Comparison of ENCODE assay signal across 12 cellular contexts in genomic region chr3:114332342-114333179, GRCh38. TPM values are rescaled to one million over a fixed set of nuclear protein-coding genes. Genes with fewer than 3 reads are reported as not detected.
A peak's percentile ranks its signal among the peaks of the same experiment; 100 is the strongest.
DNase-seq lines count a peak whose midpoint lies in the region; ATAC-seq and TF ChIP-seq lines count a peak whose summit lies in the region.
"Had no signal": no experiment of that assay in that cellular context is flagged by ENCODE, and none has a peak within 500 bp of the region (broad histone marks: within the 10 kb centered on the region; RNA-seq: fewer than 3 reads in every experiment).

No MANE protein-coding gene starts in this region.

- no peak overlapping the region for H3K4me3 Mint-ChIP-seq in activated naive CD4-positive, alpha-beta T cell treated with anti-CD3 and anti-CD28 coated beads, Interleukin-2, amount 50 U/mL, for 24 hours
- no peak overlapping the region for H3K4me3 Mint-ChIP-seq in endothelial cell (ENCODE audit: unreplicated experiment)

- no peaks in the 10 kb centered on the region for H3K9me3 ChIP-seq in gastrocnemius medialis
- H3K9me3 ChIP-seq: BE2C had no signal

- in situ Hi-C loops in gastrocnemius medialis (cut with MboI; ENCODE audit: low sequenced_read_pairs in 4 of 4), result no loop called here

- no peaks in the 10 kb centered on the region for H3K36me3 ChIP-seq in gastrocnemius medialis
- H3K36me3 ChIP-seq: BE2C had no signal

- H3K36me3 Mint-ChIP-seq in activated naive CD4-positive, alpha-beta T cell treated with anti-CD3 and anti-CD28 coated beads, Interleukin-2, amount 50 U/mL, for 24 hours, result peaks cover 23% of the 10 kb centered on the region
- H3K36me3 Mint-ChIP-seq in activated naive CD4-positive, alpha-beta T cell treated with anti-CD3 and anti-CD28 coated beads, Interleukin-2, amount 50 U/mL, for 72 hours, result peaks cover 24 to 32% of the 10 kb centered on the region in 2 donors
- no peaks in the 10 kb centered on the region for H3K36me3 Mint-ChIP-seq in endothelial cell (ENCODE audit: low read depth, unreplicated experiment)

- no peaks in the 10 kb centered on the region for H3K27me3 Mint-ChIP-seq in activated naive CD4-positive, alpha-beta T cell treated with anti-CD3 and anti-CD28 coated beads, Interleukin-2, amount 50 U/mL, for 24 hours
- H3K27me3 Mint-ChIP-seq in endothelial cell (ENCODE audit: unreplicated experiment), result peaks cover 1% of the 10 kb centered on the region

- no peaks in the 10 kb centered on the region for H3K9me3 Mint-ChIP-seq in activated naive CD4-positive, alpha-beta T cell treated with anti-CD3 and anti-CD28 coated beads, Interleukin-2, amount 50 U/mL, for 24 hours
- peaks cover 0 to 16% of the 10 kb centered on the region in 2 donors for H3K9me3 Mint-ChIP-seq in activated naive CD4-positive, alpha-beta T cell treated with anti-CD3 and anti-CD28 coated beads, Interleukin-2, amount 50 U/mL, for 72 hours
- no peaks in the 10 kb centered on the region for H3K9me3 Mint-ChIP-seq in endothelial cell (ENCODE audit: unreplicated experiment)

- peaks cover 5 to 9% of the 10 kb centered on the region in 2 donors for H3K4me1 ChIP-seq in gastrocnemius medialis
- H3K4me1 ChIP-seq: BE2C had no signal

- peak overlapping the region; percentile 93 for H3K27ac Mint-ChIP-seq in activated naive CD4-positive, alpha-beta T cell treated with anti-CD3 and anti-CD28 coated beads, Interleukin-2, amount 50 U/mL, for 24 hours
- H3K27ac Mint-ChIP-seq in activated naive CD4-positive, alpha-beta T cell treated with anti-CD3 and anti-CD28 coated beads, Interleukin-2, amount 50 U/mL, for 72 hours, result peak overlapping the region; percentile 88 to 91
- H3K27ac Mint-ChIP-seq in endothelial cell (ENCODE audit: unreplicated experiment), result no peak overlapping the region

- peaks cover 38% of the 10 kb centered on the region for H3K4me1 Mint-ChIP-seq in activated naive CD4-positive, alpha-beta T cell treated with anti-CD3 and anti-CD28 coated beads, Interleukin-2, amount 50 U/mL, for 24 hours
- H3K4me1 Mint-ChIP-seq in endothelial cell (ENCODE audit: unreplicated experiment), result peaks cover 46% of the 10 kb centered on the region

- no peak for TF ChIP-seq CTCF in endothelial cell (IDR thresholded peaks at IDR 0.05; ENCODE audit: unreplicated experiment)
- TF ChIP-seq CTCF in gastrocnemius medialis (IDR thresholded peaks at IDR 0.05 in 4 of 5, conservative IDR thresholded peaks at IDR 0.05 in 1 of 5), result no peak

- TF ChIP-seq POLR2A in gastrocnemius medialis (IDR thresholded peaks at IDR 0.05), result no peak

- no peaks in the 10 kb centered on the region for H3K27me3 ChIP-seq in gastrocnemius medialis
- H3K27me3 ChIP-seq: BE2C had no signal

- H3K4me3 ChIP-seq in gastrocnemius medialis, result no peak overlapping the region

- peak; percentile 52 for ATAC-seq in HG03175 (IDR thresholded peaks at IDR 0.05; ENCODE audit: unreplicated experiment)
- ATAC-seq in activated naive CD4-positive, alpha-beta T cell treated with anti-CD3 and anti-CD28 coated beads, Interleukin-2, amount 50 U/mL, for 72 hours, result peak; percentile 35 to 42
- no peak for ATAC-seq in gastrocnemius medialis

- no peak for DNase-seq in activated naive CD4-positive, alpha-beta T cell treated with Interleukin-2 at 50 U/mL for 16 hours
- no peak for DNase-seq in activated naive CD4-positive, alpha-beta T cell treated with anti-CD3 and anti-CD28 coated beads, Interleukin-2, amount 50 U/mL, for 72 hours (ENCODE audit: low spot score in 2 of 2)
- DNase-seq in endothelial cell (ENCODE audit: low spot score), result no peak
- no peak for DNase-seq in cerebellum (ENCODE audit: low spot score)
- DNase-seq in NCI-H774 (lab: John Stamatoyannopoulos, UW), result no peak
- DNase-seq in gastrocnemius medialis, result no peak
- DNase-seq: BE2C; effector CD8-positive, alpha-beta T cell; NCI-H446 treated with DMSO at 0.1 percent for 48 hours had no signal

- H3K27ac ChIP-seq in gastrocnemius medialis, result no peak overlapping the region

- intact Hi-C loops in gastrocnemius medialis (cut with DNase I; ENCODE audit: low total_unique reads), result no loop called here

RNA-seq across cellular contexts. Expression of gene TIGIT, which starts 38.7 kb away (rescaled TPM):
- total RNA-seq in activated naive CD4-positive, alpha-beta T cell treated with anti-CD3 and anti-CD28 coated beads, Interleukin-2, amount 50 U/mL, for 72 hours, result 10 to 100 TPM in 1 of 2 donors, 1 to 10 TPM in 1; 5.1 to 14.6 TPM
- total RNA-seq in endothelial cell (ENCODE audit: unreplicated experiment) (not detected), cerebellum (0.45 TPM), gastrocnemius medialis (not detected)
- total RNA-seq: H4 had no signal

Comparison
In these comparisons a context has a peak if more than half of its experiments do, and no peak if none do; other contexts are left out.
1. ATAC-seq: peak in HG03175 (single experiment) and activated naive CD4-positive, alpha-beta T cell treated with anti-CD3 and anti-CD28 coated beads, Interleukin-2, amount 50 U/mL, for 72 hours (2 of 2); none in gastrocnemius medialis (0 of 2).